In genomic region chr4:173879286-173879908, GRCh38 we compare ENCODE assay signal across 20 cellular contexts.
A peak's percentile ranks its signal among the peaks of the same experiment; 100 is the strongest.
DNase-seq lines count a peak whose midpoint lies in the region; ATAC-seq, FAIRE-seq and TF ChIP-seq lines count a peak whose summit lies in the region.
"Had no signal": no experiment of that assay in that cellular context is flagged by ENCODE, and none has a peak within 500 bp of the region (broad histone marks: within the 10 kb centered on the region; RNA-seq: fewer than 3 reads in every experiment).

No MANE protein-coding gene starts in this region.

- H4K20me1 ChIP-seq in K562 (replicated peaks; ENCODE audit: control insufficient read depth, insufficient read depth, low read length) = no peaks in the 10 kb centered on the region

- H2AK5ac ChIP-seq in mesendoderm (ENCODE audit: low read length) = no peak overlapping the region

- in situ Hi-C loops in K562 (cut with MboI) = no loop called here

- H3K36me3 ChIP-seq in HEK293 (ENCODE audit: control insufficient read depth in 2 of 2, insufficient read depth in 1 of 2, low read length in 2 of 2) (no peaks in the 10 kb centered on the region), K562 (ENCODE audit: control insufficient read depth, insufficient read depth, low read length) (no peaks in the 10 kb centered on the region), mesendoderm (ENCODE audit: control insufficient read depth, insufficient read depth, low read length) (no peaks in the 10 kb centered on the region)
- H3K36me3 ChIP-seq: HAP-1 had no signal

- ATAC-seq in A549 (no peak; a peak in 1 of 6 replicates), K562 (no peak)
- ATAC-seq: SK-N-SH treated with all-trans-retinoic acid at 6 μM for 48 hours, T-cell had no signal

- TF ChIP-seq POLR2A in A549 (IDR thresholded peaks at IDR 0.05; ENCODE audit: low read length) = no peak
- no peak for TF ChIP-seq POLR2A in K562 (conservative IDR thresholded peaks at IDR 0.05)

- H3K56ac ChIP-seq in mesendoderm (ENCODE audit: low read length) = no peak overlapping the region

- H3K27me3 ChIP-seq in K562 (ENCODE audit: control insufficient read depth in 2 of 2, insufficient read depth in 2 of 2, low read length in 2 of 2) = no peaks in the 10 kb centered on the region
- no peaks in the 10 kb centered on the region for H3K27me3 ChIP-seq in mesendoderm (ENCODE audit: insufficient read depth, low read length, poor library complexity)

- H3K4me1 ChIP-seq in A549 = peaks cover 7% of the 10 kb centered on the region; the same call in 2 of the 3 replicates
- H3K4me1 ChIP-seq in HEK293 (ENCODE audit: control insufficient read depth, insufficient read depth, low read length) = peaks cover 9% of the 10 kb centered on the region
- H3K4me1 ChIP-seq in K562 (replicated peaks in 1 of 2; ENCODE audit: control insufficient read depth in 2 of 2, insufficient read depth in 2 of 2, low read length in 2 of 2) = no peaks in the 10 kb centered on the region
- peaks cover 6% of the 10 kb centered on the region for H3K4me1 ChIP-seq in mesendoderm (ENCODE audit: control insufficient read depth, low read depth, low read length)
- H3K4me1 ChIP-seq: HAP-1 had no signal

- H3K18ac ChIP-seq in mesendoderm (ENCODE audit: low read length) = no peak overlapping the region

- H3K4me2 ChIP-seq in A549 = peak overlapping the region; percentile 41
- no peak overlapping the region for H3K4me2 ChIP-seq in K562 (ENCODE audit: insufficient read depth, low read length)
- H3K4me2 ChIP-seq in mesendoderm (ENCODE audit: low read length) = no peak overlapping the region

- TF ChIP-seq RAD21 in A549 (conservative IDR thresholded peaks at IDR 0.05 in 1 of 2, IDR thresholded peaks at IDR 0.05 in 1 of 2) = no peak
- TF ChIP-seq RAD21 in K562 (CRISPR knock-in tag; conservative IDR thresholded peaks at IDR 0.05 in 1 of 2, IDR thresholded peaks at IDR 0.05 in 1 of 2) = no peak

- no peak overlapping the region for H2BK5ac ChIP-seq in mesendoderm (ENCODE audit: low read length)

- intact Hi-C loops in K562 (cut with micrococcal nuclease) = no loop called here

- CTCF ChIA-PET in A549 (lab: Yijun Ruan, JAX) = interaction anchor here (0.6 kb wide), 1 partner anchor 415 kb away, joined by 3 read pairs; no protein-coding TSS in a partner anchor
- CTCF ChIA-PET in HEK293 (lab: Yijun Ruan, JAX) = no interaction called here
- CTCF ChIA-PET in K562 (lab: Yijun Ruan, JAX; ENCODE audit: low intra/inter-chr PET ratio) = no interaction called here

- no TSS peak for BruUV-seq in K562 (replicated peaks; lab: Mats Ljungman, UMichigan)

- H3K9ac ChIP-seq in K562 (ENCODE audit: insufficient read depth in 1 of 2, low read depth in 2 of 2, low read length in 2 of 2) (no peak overlapping the region), mesendoderm (ENCODE audit: low read length) (no peak overlapping the region)

- TF ChIP-seq CTCF in A549 (IDR thresholded peaks at IDR 0.05) = no peak
- no peak for TF ChIP-seq CTCF in HEK293 (tag by site-specific recombination; IDR thresholded peaks at IDR 0.05)
- TF ChIP-seq CTCF in K562 (IDR thresholded peaks at IDR 0.05 in 2 of 3, conservative IDR thresholded peaks at IDR 0.05 in 1 of 3; ENCODE audit: insufficient read depth in 2 of 3, low read depth in 1 of 3, low read length in 3 of 3) = no peak

- H3K23ac ChIP-seq in mesendoderm (ENCODE audit: low read length) = no peak overlapping the region

- no peak overlapping the region for H2AFZ ChIP-seq in K562 (ENCODE audit: low read depth, low read length)

- TF ChIP-seq EP300 in A549 (IDR thresholded peaks at IDR 0.05) (no peak), K562 (IDR thresholded peaks at IDR 0.05; ENCODE audit: low read length) (no peak)

- FAIRE-seq in A549 (lab: Jason Lieb, UNC) (no peak), K562 (lab: Jason Lieb, UNC) (no peak), urothelium cell line (lab: Jason Lieb, UNC) (no peak)
- FAIRE-seq: RCC 7860 had no signal

- H4K5ac ChIP-seq in mesendoderm (ENCODE audit: low read length) = no peak overlapping the region

- no peak overlapping the region for H4K8ac ChIP-seq in mesendoderm (ENCODE audit: low read depth, low read length)

- H3K79me2 ChIP-seq in K562 (ENCODE audit: control insufficient read depth, insufficient read depth, low read length) (no peaks in the 10 kb centered on the region), mesendoderm (ENCODE audit: control insufficient read depth, insufficient read depth, low read length) (no peaks in the 10 kb centered on the region)

- H2BK15ac ChIP-seq in mesendoderm (replicated peaks; ENCODE audit: low read depth) = no peak overlapping the region

- H3K4me3 ChIP-seq in A549 = no peak overlapping the region
- H3K4me3 ChIP-seq in HEK293 (ENCODE audit: low read depth, low read length) = no peak overlapping the region
- H3K4me3 ChIP-seq in K562 = no peak overlapping the region
- no peak overlapping the region for H3K4me3 ChIP-seq in mesendoderm (ENCODE audit: low read length)
- H3K4me3 ChIP-seq: HAP-1 had no signal

- POLR2A ChIA-PET in A549 (lab: Yijun Ruan, JAX) = no interaction called here
- POLR2A ChIA-PET in HEK293 (lab: Yijun Ruan, JAX) = no interaction called here
- POLR2A ChIA-PET in K562 (lab: Yijun Ruan, JAX) = interaction anchor here (0.7 to 1.3 kb wide), 3 partner anchors 10 to 1678 kb away, joined by 3 read pairs; no protein-coding TSS in a partner anchor

- H2BK120ac ChIP-seq in mesendoderm (ENCODE audit: low read depth, low read length) = no peak overlapping the region

- no peak overlapping the region for H3K4ac ChIP-seq in mesendoderm (ENCODE audit: low read depth, low read length)

- DNase-seq in A549 (ENCODE audit: low read depth in 1 of 2, low spot score in 1 of 2) (no peak), K562 (ENCODE audit: extremely low read depth in 1 of 4, low spot score in 3 of 4) (no peak), mesendoderm (peak; percentile 21), DMS79 (lab: John Stamatoyannopoulos, UW) (no peak), urothelium cell line (ENCODE audit: low spot score) (no peak), NCI-H146 (lab: John Stamatoyannopoulos, UW) (no peak), NOMO-1 (lab: John Stamatoyannopoulos, UW; ENCODE audit: unreplicated experiment in 2 of 2) (no peak)
- DNase-seq: ACHN, GDM1, NCI-H1105, NCI-H1694, NCI-H2081 treated with DMSO at 0.1 percent for 48 hours, NCI-H2227 treated with DMSO at 0.1 percent for 48 hours, NCI-H526 treated with DMSO at 0.1 percent for 48 hours, T-cell had no signal

- H3K27ac ChIP-seq in A549 (peak overlapping the region; percentile 33 to 40; a peak in 2 of 6 replicates), HEK293 (ENCODE audit: extremely low read depth, low read depth, low read length) (peak overlapping the region; percentile 19; the same call in 1 of the 2 replicates), K562 (ENCODE audit: extremely low read depth, low read depth, low read length) (no peak overlapping the region), mesendoderm (ENCODE audit: low read depth, low read length) (no peak overlapping the region)
- H3K27ac ChIP-seq: C4-2B had no signal

- WGBS in A549 (ENCODE audit: missing lambda C conversion rate) = 38% methylated on average over 6 of the region's 6 CpGs
- 18% methylated on average over 6 of the region's 6 CpGs for WGBS in K562 (ENCODE audit: insufficient coverage, low coverage, missing lambda C conversion rate)
- WGBS in mesendoderm (ENCODE audit: extremely low coverage, insufficient coverage, low lambda C conversion rate) = 100% methylated on average over 1 of the region's 6 CpGs

- no peaks in the 10 kb centered on the region for H3K9me1 ChIP-seq in K562 (ENCODE audit: control insufficient read depth, insufficient read depth, low read length)

- H3K9me3 ChIP-seq in A549 (no peaks in the 10 kb centered on the region), HEK293 (ENCODE audit: control insufficient read depth, insufficient read depth, low read depth, low read length) (no peaks in the 10 kb centered on the region), K562 (replicated peaks; ENCODE audit: control insufficient read depth, insufficient read depth, low read depth, low read length) (no peaks in the 10 kb centered on the region)
- H3K9me3 ChIP-seq: HAP-1 had no signal

- no peaks in the 10 kb centered on the region for H3K79me1 ChIP-seq in mesendoderm (ENCODE audit: low read length)

TF ChIP-seq in A549, 52 proteins besides CTCF, POLR2A, EP300 and RAD21:
- no peak for TF ChIP-seq MYC (IDR thresholded peaks at IDR 0.05; ENCODE audit: borderline replicate concordance, low read length)
- TF ChIP-seq MAFK (IDR thresholded peaks at IDR 0.05; ENCODE audit: partially characterized antibody) = peak; percentile 38

TF ChIP-seq in HEK293, 187 proteins besides CTCF, POLR2A, EP300 and RAD21 (continues in another document):
- TF ChIP-seq SALL2 (tag by site-specific recombination; IDR thresholded peaks at IDR 0.05; ENCODE audit: borderline replicate concordance) (no peak), FEZF1 (tag by site-specific recombination; IDR thresholded peaks at IDR 0.05) (peak; percentile 45), ZNF37A (tag by site-specific recombination; IDR thresholded peaks at IDR 0.05) (no peak), ZNF114 (tag by site-specific recombination; IDR thresholded peaks at IDR 0.05) (no peak), ZXDB (tag by site-specific recombination; IDR thresholded peaks at IDR 0.05) (no peak), ZNF423 (tag by site-specific recombination; IDR thresholded peaks at IDR 0.05) (no peak)

TF ChIP-seq in K562, 482 proteins besides CTCF, POLR2A, EP300 and RAD21 (continues in another document):
- TF ChIP-seq LEF1 (IDR thresholded peaks at IDR 0.05) (no peak), PCBP1 (IDR thresholded peaks at IDR 0.05; ENCODE audit: low read depth, low read length, poor library complexity, severe bottlenecking) (no peak), C11orf30 (IDR thresholded peaks at IDR 0.05; ENCODE audit: low read depth) (peak; percentile 6; the same call in 1 of the 2 replicates), ZNF316 (IDR thresholded peaks at IDR 0.05) (peak; percentile 46; the same call in 1 of the 2 replicates), KLF10 (CRISPR knock-in tag; IDR thresholded peaks at IDR 0.05) (no peak), MAFF (IDR thresholded peaks at IDR 0.05; ENCODE audit: low read length) (0 out of 2 replicates have a peak, but pooled peaks have one; percentile 22)

Comparison
In these comparisons a context has a peak if more than half of its experiments do, and no peak if none do; other contexts are left out.
1. H3K27ac ChIP-seq: peak in A549 (2 of 2) and HEK293 (single experiment); none in K562 (single experiment) and mesendoderm (single experiment).